Comparison of ENCODE assay signal across 19 cellular contexts in the genomic region with DNA sequence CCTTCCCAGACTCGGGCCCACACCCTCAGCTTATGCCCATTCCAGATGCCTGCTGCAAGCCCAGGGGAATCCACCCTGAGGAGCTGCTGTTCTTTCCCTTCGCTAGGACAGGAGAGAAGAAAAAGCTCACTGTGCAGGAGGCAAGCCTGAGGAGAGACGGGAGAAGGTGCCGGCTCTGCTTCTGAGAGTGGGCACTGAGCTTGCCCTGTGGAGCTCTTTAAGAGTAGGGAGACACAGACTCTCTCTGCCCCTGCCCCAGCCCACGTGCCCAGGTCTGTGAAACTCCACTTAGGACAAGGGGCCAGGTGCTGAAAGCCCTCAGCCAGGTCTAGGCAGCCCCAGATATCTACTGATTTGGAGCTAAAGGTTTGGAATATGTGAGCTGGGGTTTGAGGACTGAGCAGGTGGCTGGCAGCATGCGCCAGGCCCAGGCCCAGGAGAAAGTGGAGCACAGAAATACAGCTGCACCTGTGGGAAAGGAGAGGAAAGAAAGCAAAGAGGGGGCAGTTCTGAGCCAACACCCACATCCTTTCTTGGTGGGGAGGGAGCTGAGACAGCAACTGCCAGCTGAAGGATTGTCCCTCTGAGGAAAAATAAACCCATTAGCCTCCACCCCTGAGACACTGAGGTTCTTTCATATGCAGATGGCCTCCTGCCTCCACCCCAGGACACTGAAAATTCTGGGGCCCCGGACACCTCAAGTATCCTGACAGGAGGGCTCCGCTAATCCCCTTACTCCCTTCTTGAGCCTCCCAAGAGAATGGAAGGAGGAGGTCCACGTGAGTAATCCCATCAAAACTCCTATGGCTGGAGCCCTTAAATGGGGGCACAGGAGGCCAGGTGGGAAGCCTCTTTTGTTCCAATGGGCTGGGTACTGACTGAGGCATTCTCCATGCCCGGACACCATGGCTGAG.
"Had no signal": no experiment of that assay in that cellular context is flagged by ENCODE, and none has a peak within 500 bp of the region (broad histone marks: within the 10 kb centered on the region; RNA-seq: fewer than 3 reads in every experiment).

No MANE protein-coding gene starts in this region.

- H3K27ac ChIP-seq: colonic mucosa, left ventricle myocardium inferior, transverse colon had no signal

- H3K9me3 ChIP-seq: colonic mucosa, left ventricle myocardium inferior, transverse colon had no signal

- H3K27me3 ChIP-seq: colonic mucosa, transverse colon had no signal

- H3K4me3 ChIP-seq: colonic mucosa, left ventricle myocardium inferior, transverse colon had no signal

- H3K4me3 Mint-ChIP-seq: activated B cell treated with CpG ODN at 0.5 μM for 24 hours; activated CD8-positive, alpha-beta T cell treated with anti-CD3 and anti-CD28 coated beads for 36 hours; activated naive CD8-positive, alpha-beta T cell treated with anti-CD3 and anti-CD28 coated beads, Interleukin-2, amount 10 ng/mL, durations not matched to agents 7 days and 5 days; brain; nephron progenitor cell; stimulated activated naive CD8-positive, alpha-beta T cell treated with anti-CD3 and anti-CD28 coated beads, Interleukin-15, Interleukin-2, amounts not matched to agents 100 ng/mL and 50 ng/mL, for 24 hours had no signal

- DNase-seq: activated B cell treated with CpG ODN at 0.5 μM for 24 hours; activated CD4-positive, alpha-beta T cell treated with anti-CD3 and anti-CD28 coated beads for 48 hours; activated CD8-positive, alpha-beta T cell treated with anti-CD3 and anti-CD28 coated beads for 36 hours; activated naive CD4-positive, alpha-beta T cell treated with Interleukin-2 at 50 U/mL for 16 hours; activated naive CD8-positive, alpha-beta T cell treated with anti-CD3 and anti-CD28 coated beads, Interleukin-2, amount 10 ng/mL, durations not matched to agents 7 days and 5 days; activated T-cell treated with anti-CD3 and anti-CD28 coated beads, Interleukin-2, amount 50 U/mL, for 1 hour; anterior cingulate cortex; central memory CD4-positive, alpha-beta T cell; colonic mucosa; erythroblast; foreskin melanocyte; glutamatergic neuron; hippocampal formation; left ventricle myocardium inferior; nephron progenitor cell; transverse colon had no signal

- H3K4me1 ChIP-seq: colonic mucosa, left ventricle myocardium inferior, transverse colon had no signal

- H3K27ac Mint-ChIP-seq: activated B cell treated with CpG ODN at 0.5 μM for 24 hours; activated CD8-positive, alpha-beta T cell treated with anti-CD3 and anti-CD28 coated beads for 36 hours; activated naive CD8-positive, alpha-beta T cell treated with anti-CD3 and anti-CD28 coated beads, Interleukin-2, amount 10 ng/mL, durations not matched to agents 7 days and 5 days; activated T-helper 2 cell treated with anti-CD3 and anti-CD28 coated beads, Interferon-gamma antibody, Interleukin-2, Interleukin-4, amounts not matched to agents 10 μg/mL and 5 μg/mL and 100 μg/mL, durations not matched to agents 14 hours and 24 hours and 36 hours; brain; nephron progenitor cell; stimulated activated naive CD8-positive, alpha-beta T cell treated with anti-CD3 and anti-CD28 coated beads, Interleukin-15, Interleukin-2, amounts not matched to agents 100 ng/mL and 50 ng/mL, for 24 hours had no signal

- H3K4me1 Mint-ChIP-seq: activated B cell treated with CpG ODN at 0.5 μM for 24 hours; activated naive CD8-positive, alpha-beta T cell treated with anti-CD3 and anti-CD28 coated beads, Interleukin-2, amount 10 ng/mL, durations not matched to agents 7 days and 5 days; brain had no signal

- ATAC-seq: activated CD8-positive, alpha-beta T cell treated with anti-CD3 and anti-CD28 coated beads for 36 hours had no signal

- H3K27me3 Mint-ChIP-seq: activated B cell treated with CpG ODN at 0.5 μM for 24 hours; activated CD8-positive, alpha-beta T cell treated with anti-CD3 and anti-CD28 coated beads for 36 hours; activated naive CD8-positive, alpha-beta T cell treated with anti-CD3 and anti-CD28 coated beads, Interleukin-2, amount 10 ng/mL, durations not matched to agents 7 days and 5 days; brain; stimulated activated naive CD8-positive, alpha-beta T cell treated with anti-CD3 and anti-CD28 coated beads, Interleukin-15, Interleukin-2, amounts not matched to agents 100 ng/mL and 50 ng/mL, for 24 hours had no signal

- H3K9me3 Mint-ChIP-seq: activated B cell treated with CpG ODN at 0.5 μM for 24 hours; activated CD8-positive, alpha-beta T cell treated with anti-CD3 and anti-CD28 coated beads for 36 hours; activated naive CD8-positive, alpha-beta T cell treated with anti-CD3 and anti-CD28 coated beads, Interleukin-2, amount 10 ng/mL, durations not matched to agents 7 days and 5 days; activated T-helper 2 cell treated with anti-CD3 and anti-CD28 coated beads, Interferon-gamma antibody, Interleukin-2, Interleukin-4, amounts not matched to agents 10 μg/mL and 5 μg/mL and 100 μg/mL, durations not matched to agents 14 hours and 24 hours and 36 hours; brain; nephron progenitor cell; stimulated activated naive CD8-positive, alpha-beta T cell treated with anti-CD3 and anti-CD28 coated beads, Interleukin-15, Interleukin-2, amounts not matched to agents 100 ng/mL and 50 ng/mL, for 24 hours had no signal
